ENCODE assay signal across 1 cellular context in genomic region chr1:27567183-27567526, GRCh38.
TF ChIP-seq lines count a peak whose summit lies in the region.

No MANE protein-coding gene starts in this region.

TF ChIP-seq in IMR-90, 13 proteins besides CTCF, POLR2A, EP300 and RAD21:
- TF ChIP-seq, protein P1, sequence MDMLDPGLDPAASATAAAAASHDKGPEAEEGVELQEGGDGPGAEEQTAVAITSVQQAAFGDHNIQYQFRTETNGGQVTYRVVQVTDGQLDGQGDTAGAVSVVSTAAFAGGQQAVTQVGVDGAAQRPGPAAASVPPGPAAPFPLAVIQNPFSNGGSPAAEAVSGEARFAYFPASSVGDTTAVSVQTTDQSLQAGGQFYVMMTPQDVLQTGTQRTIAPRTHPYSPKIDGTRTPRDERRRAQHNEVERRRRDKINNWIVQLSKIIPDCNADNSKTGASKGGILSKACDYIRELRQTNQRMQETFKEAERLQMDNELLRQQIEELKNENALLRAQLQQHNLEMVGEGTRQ (IDR thresholded peaks at IDR 0.05; ENCODE audit: low read depth, low read length): no peak
